17 cellular contexts compared by ENCODE assay signal in the genomic region with DNA sequence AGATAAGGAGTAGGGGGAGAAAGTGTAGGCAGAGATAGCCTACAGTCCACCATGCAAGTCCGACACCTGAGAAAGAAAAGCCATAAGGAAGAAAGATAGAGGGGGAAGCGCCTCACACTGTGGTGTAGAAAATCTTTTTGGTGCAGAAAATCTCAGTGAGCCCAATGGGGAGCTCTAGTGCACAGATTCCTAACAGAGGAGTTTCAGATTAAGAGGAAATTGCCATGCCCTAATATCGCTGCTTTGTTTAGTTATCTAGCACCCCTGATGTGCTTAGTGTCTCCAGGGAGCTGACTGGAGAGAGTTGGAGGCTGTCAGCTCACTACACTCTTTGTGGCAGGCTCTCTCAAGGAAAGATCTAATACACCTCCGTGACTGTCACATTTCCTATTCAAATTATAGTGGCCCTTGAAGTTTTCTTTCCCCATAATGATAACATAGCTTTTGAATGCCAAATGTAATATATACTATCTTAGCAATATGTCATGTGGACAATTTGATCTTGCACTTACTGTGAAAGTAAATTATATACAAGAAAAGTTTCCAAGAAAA. TPM values are rescaled to one million over a fixed set of nuclear protein-coding genes. Genes with fewer than 3 reads are reported as not detected.
DNase-seq lines count a peak whose midpoint lies in the region; ATAC-seq, FAIRE-seq and TF ChIP-seq lines count a peak whose summit lies in the region.
"Had no signal": no experiment of that assay in that cellular context is flagged by ENCODE, and none has a peak within 500 bp of the region (broad histone marks: within the 10 kb centered on the region; RNA-seq: fewer than 3 reads in every experiment).

No MANE protein-coding gene starts in this region.

- no peak overlapping the region for H4K5ac ChIP-seq in mesendoderm (ENCODE audit: low read length)

- H2AFZ ChIP-seq in Karpas-422 (ENCODE audit: low read length), result no peak overlapping the region; the same call in 1 of the 2 replicates
- H2AFZ ChIP-seq: GM23338 had no signal

- no peak overlapping the region for H3K18ac ChIP-seq in mesendoderm (ENCODE audit: low read length)

- no peaks in the 10 kb centered on the region for H3K9me2 ChIP-seq in Karpas-422 (replicated peaks; ENCODE audit: insufficient read depth, low read length)

- TF ChIP-seq CTCF in A673 (conservative IDR thresholded peaks at IDR 0.05; ENCODE audit: low read depth, low read length), result no peak

- H3K9me3 ChIP-seq in A673 (ENCODE audit: low read depth, low read length, poor library complexity, severe bottlenecking), result peaks cover 4% of the 10 kb centered on the region
- H3K9me3 ChIP-seq in Karpas-422 (ENCODE audit: low read length), result no peaks in the 10 kb centered on the region

- H3K4me2 ChIP-seq in Karpas-422 (ENCODE audit: low read depth, low read length, poor library complexity, severe bottlenecking) (peak overlapping the region; percentile 6), mesendoderm (ENCODE audit: low read length) (no peak overlapping the region)
- H3K4me2 ChIP-seq: BLaER1 treated with 17β-estradiol and CSF1 and Interleukin-3, amounts not matched to agents 10 nM and 100 nM; GM23338 had no signal

- no peaks in the 10 kb centered on the region for H3K79me1 ChIP-seq in mesendoderm (ENCODE audit: low read length)

- H3K36me3 ChIP-seq in A673 (ENCODE audit: insufficient read depth, low read length, poor library complexity, severe bottlenecking) (no peaks in the 10 kb centered on the region), Karpas-422 (ENCODE audit: insufficient read depth, low read length) (no peaks in the 10 kb centered on the region), mesendoderm (ENCODE audit: control insufficient read depth, insufficient read depth, low read length) (no peaks in the 10 kb centered on the region)
- H3K36me3 ChIP-seq: BLaER1 treated with 17β-estradiol and CSF1 and Interleukin-3, amounts not matched to agents 10 nM and 100 nM had no signal

- DNase-seq in A673 (ENCODE audit: low spot score), result peak; percentile 98
- DNase-seq in Karpas-422, result no peak
- DNase-seq in SK-MEL-5 (ENCODE audit: low read depth, low spot score), result peak; percentile 42
- DNase-seq in mesendoderm, result peak; percentile 91
- DNase-seq in COLO668 (lab: John Stamatoyannopoulos, UW; ENCODE audit: unreplicated experiment), result no peak
- DNase-seq in urothelium cell line (ENCODE audit: low spot score), result no peak
- DNase-seq: 8988T; ACHN; CD4-positive, CD25-positive, alpha-beta regulatory T cell; DMS153; DMS79 treated with DMSO at 0.1 percent for 48 hours; EL; H7 had no signal

- H3K79me2 ChIP-seq in Karpas-422 (ENCODE audit: low read length) (no peaks in the 10 kb centered on the region), mesendoderm (ENCODE audit: control insufficient read depth, insufficient read depth, low read length) (no peaks in the 10 kb centered on the region)

- H3K23ac ChIP-seq in mesendoderm (ENCODE audit: low read length), result no peak overlapping the region

- no CpG with 5 or more reads among the region's 4 CpGs for WGBS in mesendoderm (ENCODE audit: extremely low coverage, insufficient coverage, low lambda C conversion rate)

- H3K4me1 ChIP-seq in A673 (ENCODE audit: insufficient read depth, low read length, poor library complexity, severe bottlenecking), result peaks cover 16% of the 10 kb centered on the region
- H3K4me1 ChIP-seq in Karpas-422 (ENCODE audit: low read length), result peaks cover 8% of the 10 kb centered on the region
- H3K4me1 ChIP-seq in mesendoderm (ENCODE audit: control insufficient read depth, low read depth, low read length), result no peaks in the 10 kb centered on the region
- H3K4me1 ChIP-seq: BLaER1 treated with 17β-estradiol and CSF1 and Interleukin-3, amounts not matched to agents 10 nM and 100 nM had no signal

- H3K4me3 ChIP-seq in A673 (ENCODE audit: low read depth, low read length, poor library complexity, severe bottlenecking), result peak overlapping the region; percentile 22
- no peak overlapping the region for H3K4me3 ChIP-seq in Karpas-422 (ENCODE audit: low read length)
- no peak overlapping the region for H3K4me3 ChIP-seq in mesendoderm (ENCODE audit: low read length)
- H3K4me3 ChIP-seq: BLaER1 treated with 17β-estradiol and CSF1 and Interleukin-3, amounts not matched to agents 10 nM and 100 nM; GM23338 had no signal

- H3K9ac ChIP-seq in Karpas-422 (ENCODE audit: low read length) (no peak overlapping the region), mesendoderm (ENCODE audit: low read length) (no peak overlapping the region)
- H3K9ac ChIP-seq: BLaER1 treated with 17β-estradiol and CSF1 and Interleukin-3, amounts not matched to agents 10 nM and 100 nM had no signal

- CTCF ChIA-PET in A673 (lab: Charles Lee), result interaction anchor here (1.3 kb wide), 1 partner anchor 88 kb away, joined by 6 read pairs; no protein-coding TSS in a partner anchor

- BruUV-seq in A673 (replicated peaks; lab: Mats Ljungman, UMichigan), result no TSS peak

- POLR2A ChIA-PET in A673 (lab: Charles Lee; ENCODE audit: low non-redundant PET), result interaction anchor here (0.9 kb wide), 1 partner anchor 20 kb away, joined by 3 read pairs; no protein-coding TSS in a partner anchor

- FAIRE-seq in urothelium cell line (lab: Jason Lieb, UNC), result no peak
- FAIRE-seq: D721Med had no signal

- H3K27ac ChIP-seq in A673 (ENCODE audit: low read depth, low read length, poor library complexity, severe bottlenecking) (peak overlapping the region; percentile 46), Karpas-422 (ENCODE audit: low read length) (no peak overlapping the region), mesendoderm (ENCODE audit: low read depth, low read length) (peak overlapping the region; percentile 32)
- H3K27ac ChIP-seq: BLaER1 treated with 17β-estradiol and CSF1 and Interleukin-3, amounts not matched to agents 10 nM and 100 nM had no signal

- no peak for ATAC-seq in GM21737 (IDR thresholded peaks at IDR 0.05; ENCODE audit: unreplicated experiment)
- ATAC-seq: GM23338 had no signal

- H4K20me1 ChIP-seq in Karpas-422 (ENCODE audit: insufficient read depth, low read depth, low read length), result no peaks in the 10 kb centered on the region
- H4K20me1 ChIP-seq: BLaER1 treated with 17β-estradiol and CSF1 and Interleukin-3, amounts not matched to agents 10 nM and 100 nM had no signal

- no peak overlapping the region for H4K8ac ChIP-seq in mesendoderm (ENCODE audit: low read depth, low read length)

- H3K27me3 ChIP-seq in A673 (replicated peaks; ENCODE audit: insufficient read depth, low read depth, low read length, poor library complexity), result no peaks in the 10 kb centered on the region
- H3K27me3 ChIP-seq in Karpas-422 (ENCODE audit: low read length), result no peaks in the 10 kb centered on the region
- H3K27me3 ChIP-seq in mesendoderm (ENCODE audit: insufficient read depth, low read length, poor library complexity), result no peaks in the 10 kb centered on the region
- H3K27me3 ChIP-seq: BLaER1 treated with 17β-estradiol and CSF1 and Interleukin-3, amounts not matched to agents 10 nM and 100 nM had no signal

- H2BK5ac ChIP-seq in mesendoderm (ENCODE audit: low read length), result no peak overlapping the region

- no peak overlapping the region for H2BK120ac ChIP-seq in mesendoderm (ENCODE audit: low read depth, low read length)

- no peak overlapping the region for H2BK15ac ChIP-seq in mesendoderm (replicated peaks; ENCODE audit: low read depth)

- no peak overlapping the region for H3K56ac ChIP-seq in mesendoderm (ENCODE audit: low read length)

- H2AK5ac ChIP-seq in mesendoderm (ENCODE audit: low read length), result no peak overlapping the region

- in situ Hi-C loops in SK-MEL-5 (cut with HindIII; ENCODE audit: low pct_unique_long_range_greater_than_20kb, low sequenced_read_pairs), result no loop called here

- intact Hi-C loops in A673 (cut with micrococcal nuclease; ENCODE audit: unreplicated experiment), result no loop called here

- H3K4ac ChIP-seq in mesendoderm (ENCODE audit: low read depth, low read length), result no peak overlapping the region

RNA-seq across cellular contexts. Expression of a gene that starts 33.7 kb away (rescaled TPM):
- total RNA-seq in A673 (2021), result 113 and 120 TPM in 2 replicates
- 56.9 and 114 TPM in 2 replicates for total RNA-seq in Karpas-422 (2014; rRNA removed; shearing (Covaris generic); ENCODE audit: low replicate concordance)
- total RNA-seq in SK-MEL-5 (2014; rRNA removed; shearing (Covaris generic)), result 80.0 and 84.1 TPM in 2 replicates
- polyA plus RNA-seq in SK-MEL-5 (2015; cell fraction: cytosol; rRNA removed), result 77.5 and 91.4 TPM in 2 replicates
- 285 and 309 TPM in 2 replicates for polyA plus RNA-seq in SK-MEL-5 (2015; cell fraction: nucleus; rRNA removed)
- polyA plus RNA-seq in mesendoderm (2013, experiment 1 of 2), result 39.6 TPM
- polyA plus RNA-seq in mesendoderm (2013, experiment 2 of 2), result 38.6 TPM

RNA-seq across cellular contexts. Expression of a gene that starts 34.0 kb away (rescaled TPM):
- total RNA-seq in A673 (2021), result 21.9 and 25.0 TPM in 2 replicates
- total RNA-seq in Karpas-422 (2014; rRNA removed; shearing (Covaris generic); ENCODE audit: low replicate concordance), result 12.4 and 30.5 TPM in 2 replicates
- total RNA-seq in SK-MEL-5 (2014; rRNA removed; shearing (Covaris generic)), result 20.0 and 21.9 TPM in 2 replicates
- 8.8 and 11.4 TPM in 2 replicates for polyA plus RNA-seq in SK-MEL-5 (2015; cell fraction: cytosol; rRNA removed)
- polyA plus RNA-seq in SK-MEL-5 (2015; cell fraction: nucleus; rRNA removed), result 15.5 and 17.7 TPM in 2 replicates
- 2.8 TPM for polyA plus RNA-seq in mesendoderm (2013, experiment 1 of 2)
- polyA plus RNA-seq in mesendoderm (2013, experiment 2 of 2), result 3.2 TPM

Comparison
In these comparisons a context has a peak if more than half of its experiments do, and no peak if none do; other contexts are left out.
1. DNase-seq: peak in A673 (single experiment), SK-MEL-5 (single experiment) and mesendoderm (single experiment); none in Karpas-422 (single experiment), COLO668 (single experiment) and urothelium cell line (single experiment).